ENCODE assay signal across 13 cellular contexts in the genomic region with DNA sequence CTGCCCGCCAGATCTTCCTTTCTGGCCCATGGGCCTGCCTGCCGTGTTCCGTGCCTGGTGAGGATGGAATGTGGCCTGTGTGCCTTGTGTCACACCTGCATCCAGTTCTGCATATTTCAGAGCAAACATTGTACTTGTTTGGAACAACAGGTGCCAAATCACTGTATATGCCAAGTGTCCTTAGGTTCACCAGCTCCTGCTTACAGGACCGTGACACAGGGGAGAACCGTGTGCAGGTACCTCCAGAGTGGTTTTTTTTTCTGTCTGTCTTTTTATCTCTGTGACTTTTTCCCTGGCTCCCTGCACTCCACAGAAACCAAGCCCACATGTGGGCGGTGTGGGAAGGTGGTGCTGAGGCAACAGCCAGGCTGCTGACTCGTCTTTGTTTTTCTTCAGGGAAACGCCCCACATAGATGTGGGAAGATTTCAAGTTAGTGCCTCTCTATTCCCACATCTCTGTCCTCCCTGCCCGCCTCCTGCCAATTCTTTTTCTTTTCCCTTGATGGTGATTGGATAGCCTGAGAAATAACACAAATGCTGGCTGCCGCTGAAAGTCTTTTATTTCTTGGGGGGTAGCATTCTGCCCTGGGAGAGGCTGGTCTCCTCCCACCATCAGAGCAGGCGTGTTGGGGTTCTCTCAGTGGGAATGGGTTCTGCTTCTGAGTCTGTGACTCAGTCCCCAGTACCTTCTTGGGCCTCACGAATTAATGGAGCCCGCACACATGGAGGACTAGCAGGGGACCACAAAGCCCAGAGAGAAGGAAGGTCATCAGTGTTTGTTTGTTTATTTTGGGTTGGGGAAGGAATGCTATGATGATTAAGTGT. TPM values are rescaled to one million over a fixed set of nuclear protein-coding genes. Genes with fewer than 3 reads are reported as not detected.
DNase-seq lines count a peak whose midpoint lies in the region; TF ChIP-seq lines count a peak whose summit lies in the region.
"Had no signal": no experiment of that assay in that cellular context is flagged by ENCODE, and none has a peak within 500 bp of the region (broad histone marks: within the 10 kb centered on the region; RNA-seq: fewer than 3 reads in every experiment).

No MANE protein-coding gene starts in this region.

- H3K27me3 ChIP-seq in SJSA1 (replicated peaks) = no peaks in the 10 kb centered on the region
- no peaks in the 10 kb centered on the region for H3K27me3 ChIP-seq in fibroblast of lung (ENCODE audit: control insufficient read depth, insufficient read depth, low read length)
- H3K27me3 ChIP-seq in CD4-positive, alpha-beta memory T cell (ENCODE audit: insufficient read depth, low read length) = no peaks in the 10 kb centered on the region
- H3K27me3 ChIP-seq: Peyer's patch had no signal

- H3K27ac Mint-ChIP-seq in progenitor cell of endocrine pancreas = peak overlapping the region; percentile 62
- no peak overlapping the region for H3K27ac Mint-ChIP-seq in CD4-positive, alpha-beta memory T cell
- H3K27ac Mint-ChIP-seq: stimulated activated effector memory CD8-positive, alpha-beta T cell treated with anti-CD3 and anti-CD28 coated beads, Interleukin-12 subunit alpha, Interleukin-12 subunit beta, amount 100 ng/mL, for 72 hours had no signal

- H3K36me3 ChIP-seq in SJSA1 = no peaks in the 10 kb centered on the region
- H3K36me3 ChIP-seq in fibroblast of lung (ENCODE audit: control insufficient read depth, insufficient read depth, low read length) = no peaks in the 10 kb centered on the region
- no peaks in the 10 kb centered on the region for H3K36me3 ChIP-seq in CD4-positive, alpha-beta memory T cell (ENCODE audit: insufficient read depth, low read length)
- H3K36me3 ChIP-seq: Peyer's patch had no signal

- H3K9me3 ChIP-seq in SJSA1 (replicated peaks) (no peaks in the 10 kb centered on the region), fibroblast of lung (ENCODE audit: control insufficient read depth, insufficient read depth, low read depth, low read length) (no peaks in the 10 kb centered on the region)
- no peaks in the 10 kb centered on the region for H3K9me3 ChIP-seq in CD4-positive, alpha-beta memory T cell (ENCODE audit: control insufficient read depth in 1 of 2, low read length in 2 of 2)
- H3K9me3 ChIP-seq: Peyer's patch had no signal

- no peak overlapping the region for H3K4me3 ChIP-seq in SJSA1
- H3K4me3 ChIP-seq in fibroblast of lung (replicated peaks in 1 of 4; ENCODE audit: control extremely low read depth in 1 of 4, insufficient read depth in 1 of 4, low read depth in 3 of 4, low read length in 4 of 4) = no peak overlapping the region
- no peak overlapping the region for H3K4me3 ChIP-seq in CD4-positive, alpha-beta memory T cell (ENCODE audit: low read length in 2 of 2)
- H3K4me3 ChIP-seq: Peyer's patch had no signal

- H4K20me1 ChIP-seq in fibroblast of lung (ENCODE audit: control insufficient read depth, extremely low read depth, insufficient read depth, low read length) = no peaks in the 10 kb centered on the region

- peaks cover 17% of the 10 kb centered on the region for H3K4me1 Mint-ChIP-seq in progenitor cell of endocrine pancreas (ENCODE audit: low read depth)
- no peaks in the 10 kb centered on the region for H3K4me1 Mint-ChIP-seq in CD4-positive, alpha-beta memory T cell

- DNase-seq in ELR (ENCODE audit: low read depth) (peak; percentile 37), SJSA1 (ENCODE audit: low read depth in 1 of 2, low spot score in 2 of 2) (peak; percentile 80 to 94), fibroblast of lung (ENCODE audit: low read depth in 2 of 2) (peak; percentile 79 to 82), progenitor cell of endocrine pancreas (ENCODE audit: low spot score, unreplicated experiment) (no peak), NOMO-1 treated with DMSO at 0.1 percent for 48 hours (lab: John Stamatoyannopoulos, UW; ENCODE audit: unreplicated experiment) (no peak), DMS153 treated with DMSO at 0.1 percent for 48 hours (lab: John Stamatoyannopoulos, UW; ENCODE audit: unreplicated experiment) (no peak)
- no peak for DNase-seq in stimulated activated CD4-positive, alpha-beta T cell treated with anti-CD3 and anti-CD28 coated beads, Interleukin-4, amount 100 ng/mL, for 24 hours
- DNase-seq in CD4-positive, alpha-beta memory T cell = no peak
- DNase-seq: activated CD4-positive, alpha-beta T cell treated with anti-CD3 and anti-CD28 coated beads for 48 hours; DMS153; NCI-H146; Peyer's patch had no signal

- CTCF ChIA-PET in CD4-positive, alpha-beta memory T cell (lab: Charles Lee; ENCODE audit: partially characterized antibody) = interaction anchor here (7.3 kb wide), 1 partner anchor 12 kb away, joined by 47 read pairs; no protein-coding TSS in a partner anchor

- no peak for TF ChIP-seq CTCF in fibroblast of lung (conservative IDR thresholded peaks at IDR 0.05 in 1 of 2, IDR thresholded peaks at IDR 0.05 in 1 of 2; ENCODE audit: low read depth in 1 of 2, low read length in 2 of 2)
- TF ChIP-seq CTCF in progenitor cell of endocrine pancreas (IDR thresholded peaks at IDR 0.05; ENCODE audit: unreplicated experiment) = no peak

- H3K27me3 Mint-ChIP-seq in progenitor cell of endocrine pancreas = no peaks in the 10 kb centered on the region
- H3K27me3 Mint-ChIP-seq in CD4-positive, alpha-beta memory T cell = peaks cover 3 to 8% of the 10 kb centered on the region in 2 donors

- H3K27ac ChIP-seq in SJSA1 (peak overlapping the region; percentile 56), fibroblast of lung (ENCODE audit: insufficient read depth, low read length) (no peak overlapping the region)
- H3K27ac ChIP-seq in CD4-positive, alpha-beta memory T cell (ENCODE audit: low read depth, low read length) = no peak overlapping the region
- H3K27ac ChIP-seq: Peyer's patch had no signal

- no peaks in the 10 kb centered on the region for H3K9me3 Mint-ChIP-seq in progenitor cell of endocrine pancreas (ENCODE audit: low read depth)
- no peaks in the 10 kb centered on the region for H3K9me3 Mint-ChIP-seq in CD4-positive, alpha-beta memory T cell
- H3K9me3 Mint-ChIP-seq: stimulated activated effector memory CD8-positive, alpha-beta T cell treated with anti-CD3 and anti-CD28 coated beads, Interleukin-12 subunit alpha, Interleukin-12 subunit beta, amount 100 ng/mL, for 72 hours had no signal

- no peak overlapping the region for H3K9ac ChIP-seq in fibroblast of lung (ENCODE audit: insufficient read depth, low read length)

- H3K4me1 ChIP-seq in SJSA1 (replicated peaks) (peaks cover 61% of the 10 kb centered on the region), fibroblast of lung (ENCODE audit: control insufficient read depth, extremely low read depth, insufficient read depth, low read length) (peaks cover 38% of the 10 kb centered on the region)
- H3K4me1 ChIP-seq in CD4-positive, alpha-beta memory T cell (ENCODE audit: insufficient read depth, low read length) = no peaks in the 10 kb centered on the region
- H3K4me1 ChIP-seq: Peyer's patch had no signal

- H3K4me2 ChIP-seq in fibroblast of lung (ENCODE audit: extremely low read depth, insufficient read depth, low read length) = no peak overlapping the region

- no peaks in the 10 kb centered on the region for H3K79me2 ChIP-seq in fibroblast of lung (ENCODE audit: control insufficient read depth, insufficient read depth, low read length)

- intact Hi-C loops in CD4-positive, alpha-beta memory T cell (cut with micrococcal nuclease) = no loop called here

- peaks cover 23% of the 10 kb centered on the region for H3K36me3 Mint-ChIP-seq in progenitor cell of endocrine pancreas (ENCODE audit: insufficient read depth)
- H3K36me3 Mint-ChIP-seq in CD4-positive, alpha-beta memory T cell = no peaks in the 10 kb centered on the region
- H3K36me3 Mint-ChIP-seq: stimulated activated effector memory CD8-positive, alpha-beta T cell treated with anti-CD3 and anti-CD28 coated beads, Interleukin-12 subunit alpha, Interleukin-12 subunit beta, amount 100 ng/mL, for 72 hours had no signal

- POLR2A ChIA-PET in CD4-positive, alpha-beta memory T cell (lab: Charles Lee; ENCODE audit: partially characterized antibody) = no interaction called here

- no peak overlapping the region for H3K4me3 Mint-ChIP-seq in progenitor cell of endocrine pancreas (ENCODE audit: low read depth)
- H3K4me3 Mint-ChIP-seq in CD4-positive, alpha-beta memory T cell = no peak overlapping the region
- H3K4me3 Mint-ChIP-seq: stimulated activated effector memory CD8-positive, alpha-beta T cell treated with anti-CD3 and anti-CD28 coated beads, Interleukin-12 subunit alpha, Interleukin-12 subunit beta, amount 100 ng/mL, for 72 hours had no signal

- H2AFZ ChIP-seq in fibroblast of lung (ENCODE audit: low read length) = no peak overlapping the region

RNA-seq across cellular contexts. Expression of gene GRHL1, which starts 21.3 kb away (rescaled TPM):
- 1.3 and 2.3 TPM in 2 replicates for total RNA-seq in SJSA1 (2014; rRNA removed; shearing (Covaris generic))
- 0.77 and 0.99 TPM in 2 replicates for total RNA-seq in fibroblast of lung
- 0.65 and 0.69 TPM in 2 replicates for polyA plus RNA-seq in fibroblast of lung
- 0.41 and 0.62 TPM in 2 replicates for polyA plus RNA-seq in fibroblast of lung (2012)
- 0.22 TPM in 1 of 2 replicates, not detected in the other for polyA minus RNA-seq in fibroblast of lung (ENCODE audit: low replicate concordance)
- total RNA-seq in progenitor cell of endocrine pancreas = 13.4 and 14.4 TPM in 2 replicates
- under 1 TPM; 0.33 to 0.49 TPM for total RNA-seq in CD4-positive, alpha-beta memory T cell
- under 1 TPM; 0.14 to 0.33 TPM for polyA plus RNA-seq in CD4-positive, alpha-beta memory T cell

Comparison
In these comparisons a context has a peak if more than half of its experiments do, and no peak if none do; other contexts are left out.
1. DNase-seq: peak in ELR (single experiment), SJSA1 (2 of 2) and fibroblast of lung (2 of 2); none in progenitor cell of endocrine pancreas (single experiment), NOMO-1 treated with DMSO at 0.1 percent for 48 hours (single experiment), stimulated activated CD4-positive, alpha-beta T cell treated with anti-CD3 and anti-CD28 coated beads, Interleukin-4, amount 100 ng/mL, for 24 hours (single experiment), DMS153 treated with DMSO at 0.1 percent for 48 hours (single experiment) and CD4-positive, alpha-beta memory T cell (0 of 5).